8 cellular contexts compared by ENCODE assay signal in genomic region chr11:64723117-64723906, GRCh38. TPM values are rescaled to one million over a fixed set of nuclear protein-coding genes. Genes with fewer than 3 reads are reported as not detected.
DNase-seq lines count a peak whose midpoint lies in the region; ATAC-seq and TF ChIP-seq lines count a peak whose summit lies in the region.

TSS of gene NRXN2 (minus strand) at chr11:64723197. CDS start at chr11:64713699, 9,498 bp downstream.

- peak within 1 kb of the TSS; percentile 59 for H3K4me3 ChIP-seq in Jurkat, Clone E6-1 (ENCODE audit: low read length)
- peak within 1 kb of the TSS; percentile 48 to 79 (median 60) for H3K4me3 ChIP-seq in Peyer's patch
- H3K4me3 ChIP-seq in neural cell (ENCODE audit: low read length): peak within 1 kb of the TSS; percentile 91

- peaks cover 43% of the 10 kb centered on the region for H3K79me2 ChIP-seq in neural cell (replicated peaks; ENCODE audit: insufficient read depth, low read length)

- ATAC-seq in GM21526 (IDR thresholded peaks at IDR 0.05; ENCODE audit: low FRiP score, unreplicated experiment): peak; percentile 54
- ATAC-seq in stimulated activated naive CD8-positive, alpha-beta T cell treated with anti-CD3 and anti-CD28 coated beads, Interleukin-15, amount 100 ng/mL, for 72 hours: peak; percentile 96

- H3K27ac ChIP-seq in Peyer's patch: peak within 1 kb of the TSS in 2 of 4 donors; percentile 42 to 73
- peak within 1 kb of the TSS; percentile 96 for H3K27ac ChIP-seq in neural cell (ENCODE audit: low read length)

- H3K27me3 ChIP-seq in Peyer's patch (peaks cover 0 to 5% of the 10 kb centered on the region in 2 donors), neural cell (ENCODE audit: insufficient read depth, low read depth, low read length) (no peaks in the 10 kb centered on the region)

- peak within 1 kb of the TSS; percentile 79 to 87 for H3K27ac Mint-ChIP-seq in stimulated activated naive CD8-positive, alpha-beta T cell treated with anti-CD3 and anti-CD28 coated beads, Interleukin-15, amount 100 ng/mL, for 72 hours

- H3K4me1 ChIP-seq in Peyer's patch: peaks cover 0 to 12% (median 0%) of the 10 kb centered on the region in 4 donors

- no peaks in the 10 kb centered on the region for H3K36me3 ChIP-seq in Peyer's patch
- no peaks in the 10 kb centered on the region for H3K36me3 ChIP-seq in neural cell (ENCODE audit: insufficient read depth, low read length)

- H3K9me3 ChIP-seq in Peyer's patch (no peaks in the 10 kb centered on the region), neural cell (ENCODE audit: low read length) (no peaks in the 10 kb centered on the region)

- TF ChIP-seq CTCF in Peyer's patch (IDR thresholded peaks at IDR 0.05): peak; percentile 69 to 96 (median 78)
- peak; percentile 96 for TF ChIP-seq CTCF in neural cell (IDR thresholded peaks at IDR 0.05; ENCODE audit: poor library complexity, severe bottlenecking)

- peaks cover 6% of the 10 kb centered on the region for H4K20me1 ChIP-seq in neural cell (ENCODE audit: insufficient read depth)

- peaks cover 30% of the 10 kb centered on the region for H3K4me1 Mint-ChIP-seq in stimulated activated naive CD8-positive, alpha-beta T cell treated with anti-CD3 and anti-CD28 coated beads, Interleukin-15, amount 100 ng/mL, for 72 hours

- no peaks in the 10 kb centered on the region for H3K9me3 Mint-ChIP-seq in stimulated activated naive CD8-positive, alpha-beta T cell treated with anti-CD3 and anti-CD28 coated beads, Interleukin-15, amount 100 ng/mL, for 72 hours

- peak; percentile 82 for DNase-seq in COR-L47 (lab: John Stamatoyannopoulos, UW)
- peak; percentile 82 for DNase-seq in Jurkat, Clone E6-1 (ENCODE audit: low read depth, low spot score)
- DNase-seq in Peyer's patch: peak; percentile 81 to 92 (median 83)
- peak; percentile 79 for DNase-seq in activated effector memory CD4-positive, alpha-beta T cell treated with Interleukin-2 at 50 U/mL for 16 hours
- DNase-seq in fibroblast of the conjunctiva (ENCODE audit: low read depth): peak; percentile 57
- peak; percentile 85 to 90 for DNase-seq in stimulated activated naive CD8-positive, alpha-beta T cell treated with anti-CD3 and anti-CD28 coated beads, Interleukin-15, amount 100 ng/mL, for 72 hours

- H2AFZ ChIP-seq in neural cell (ENCODE audit: low read depth, low read length): peak within 1 kb of the TSS; percentile 53

- H3K9me2 ChIP-seq in neural cell (ENCODE audit: insufficient read depth, low read length): no peaks in the 10 kb centered on the region

- H3K4me3 Mint-ChIP-seq in stimulated activated naive CD8-positive, alpha-beta T cell treated with anti-CD3 and anti-CD28 coated beads, Interleukin-15, amount 100 ng/mL, for 72 hours: peak within 1 kb of the TSS; percentile 75 to 84

- peak within 1 kb of the TSS; percentile 91 for H3K4me2 ChIP-seq in neural cell (ENCODE audit: low read length)

- no peak for TF ChIP-seq POLR2A in Peyer's patch (IDR thresholded peaks at IDR 0.05)

- H3K27me3 Mint-ChIP-seq in stimulated activated naive CD8-positive, alpha-beta T cell treated with anti-CD3 and anti-CD28 coated beads, Interleukin-15, amount 100 ng/mL, for 72 hours: peaks cover 34% of the 10 kb centered on the region

- TF ChIP-seq EP300 in neural cell (conservative IDR thresholded peaks at IDR 0.05; ENCODE audit: poor library complexity, severe bottlenecking): peak; percentile 55

- H3F3A ChIP-seq in neural cell (ENCODE audit: insufficient read depth, low read length, poor library complexity, severe bottlenecking): no peaks in the 10 kb centered on the region

- peak; percentile 79 for TF ChIP-seq RAD21 in neural cell (conservative IDR thresholded peaks at IDR 0.05)

- peak within 1 kb of the TSS; percentile 97 for H3K9ac ChIP-seq in neural cell (ENCODE audit: low read length)

TF ChIP-seq in neural cell, 6 proteins besides CTCF, POLR2A, EP300 and RAD21:
- TF ChIP-seq SMC3 (conservative IDR thresholded peaks at IDR 0.05; ENCODE audit: poor library complexity) (peak; percentile 86), TAF1 (IDR thresholded peaks at IDR 0.05; ENCODE audit: low read depth) (peak; percentile 69), POLR2AphosphoS5 (IDR thresholded peaks at IDR 0.05) (peak; percentile 81), MXI1 (conservative IDR thresholded peaks at IDR 0.05; ENCODE audit: poor library complexity, severe bottlenecking) (peak; percentile 52), REST (IDR thresholded peaks at IDR 0.05; ENCODE audit: borderline replicate concordance) (peak; percentile 53), EZH2 (IDR thresholded peaks at IDR 0.05; ENCODE audit: borderline replicate concordance, insufficient read depth, low read length, poor library complexity, severe bottlenecking) (no peak)
TF ChIP-seq in neural cell: peak in this region for 5.

RNA-seq across cellular contexts. Expression of gene NRXN2, which starts in this region (rescaled TPM):
- 1.5 TPM for polyA plus RNA-seq in Jurkat, Clone E6-1 (2012; ENCODE audit: insufficient read depth, insufficient read length)
- 1 to 10 TPM; 1.6 to 4.2 (median 3.0) TPM for total RNA-seq in Peyer's patch
- 68.0 and 99.8 TPM in 2 replicates for polyA plus RNA-seq in neural cell
- 279 and 325 TPM in 2 replicates for polyA minus RNA-seq in neural cell
